ENCODE assay signal across 16 cellular contexts in genomic region chr11:13016415-13016814, GRCh38. TPM values are rescaled to one million over a fixed set of nuclear protein-coding genes. Genes with fewer than 3 reads are reported as not detected.
DNase-seq lines count a peak whose midpoint lies in the region; ATAC-seq, FAIRE-seq and TF ChIP-seq lines count a peak whose summit lies in the region.
"Had no signal": no experiment of that assay in that cellular context is flagged by ENCODE, and none has a peak within 500 bp of the region (broad histone marks: within the 10 kb centered on the region; RNA-seq: fewer than 3 reads in every experiment).

No MANE protein-coding gene starts in this region.

- H3K9me3 Mint-ChIP-seq in Calu3 (ENCODE audit: low read depth, unreplicated experiment) (no peaks in the 10 kb centered on the region), osteocyte (ENCODE audit: unreplicated experiment) (no peaks in the 10 kb centered on the region)
- H3K9me3 Mint-ChIP-seq in activated naive CD4-positive, alpha-beta T cell treated with anti-CD3 and anti-CD28 coated beads, Interleukin-2, amount 50 U/mL, for 72 hours: no peaks in the 10 kb centered on the region
- H3K9me3 Mint-ChIP-seq: activated naive CD8-positive, alpha-beta T cell treated with anti-CD3 and anti-CD28 coated beads for 36 hours; CD8-positive, alpha-beta T cell had no signal

- no peak for TF ChIP-seq POLR2A in H54 (IDR thresholded peaks at IDR 0.05; ENCODE audit: low read depth, low read length)

- no peak overlapping the region for H3K4me3 Mint-ChIP-seq in Calu3 (ENCODE audit: low read depth, unreplicated experiment)
- H3K4me3 Mint-ChIP-seq in osteocyte (ENCODE audit: unreplicated experiment): no peak overlapping the region
- H3K4me3 Mint-ChIP-seq: activated CD8-positive, alpha-beta memory T cell treated with anti-CD3 and anti-CD28 coated beads, Interleukin-2, amount 10 ng/mL, durations not matched to agents 7 days and 5 days; activated naive CD8-positive, alpha-beta T cell treated with anti-CD3 and anti-CD28 coated beads for 36 hours; CD8-positive, alpha-beta T cell; memory B cell had no signal

- no peaks in the 10 kb centered on the region for H3K9me3 ChIP-seq in MG63
- H3K9me3 ChIP-seq: SJSA1 had no signal

- peak; percentile 38 for DNase-seq in Calu3
- no peak for DNase-seq in H54 (ENCODE audit: insufficient read length, low spot score)
- DNase-seq in NCI-H774 (lab: John Stamatoyannopoulos, UW): peak; percentile 27
- peak; percentile 63 for DNase-seq in epithelial cell of esophagus (ENCODE audit: low read depth)
- DNase-seq in osteocyte (ENCODE audit: extremely low spot score, unreplicated experiment): no peak
- DNase-seq in activated naive CD4-positive, alpha-beta T cell treated with anti-CD3 and anti-CD28 coated beads, Interleukin-2, amount 50 U/mL, for 72 hours (ENCODE audit: low spot score in 2 of 2): no peak
- no peak for DNase-seq in NOMO-1 treated with DMSO at 0.1 percent for 48 hours (lab: John Stamatoyannopoulos, UW; ENCODE audit: unreplicated experiment)
- no peak for DNase-seq in MG63
- DNase-seq: activated CD8-positive, alpha-beta memory T cell treated with anti-CD3 and anti-CD28 coated beads, Interleukin-2, amount 10 ng/mL, durations not matched to agents 7 days and 5 days; activated naive CD8-positive, alpha-beta T cell treated with anti-CD3 and anti-CD28 coated beads for 36 hours; CD8-positive, alpha-beta T cell; KG1; WERI-Rb-1 had no signal

- no peak for TF ChIP-seq CTCF in Calu3 (IDR thresholded peaks at IDR 0.05; ENCODE audit: unreplicated experiment)
- TF ChIP-seq CTCF in epithelial cell of esophagus (IDR thresholded peaks at IDR 0.05; ENCODE audit: insufficient read depth, low read depth, low read length, missing control alignments): peak; percentile 33
- no peak for TF ChIP-seq CTCF in osteocyte (IDR thresholded peaks at IDR 0.05)

- intact Hi-C loops in Calu3 (cut with micrococcal nuclease; ENCODE audit: unreplicated experiment): loop anchor here (1.0 to 10.0 kb wide), 2 partner anchors 137 to 168 kb away; no protein-coding TSS in a partner anchor

- no TSS peak for BruUV-seq in Calu3 (replicated peaks; lab: Mats Ljungman, UMichigan)

- peaks cover 16% of the 10 kb centered on the region for H3K36me3 Mint-ChIP-seq in Calu3 (ENCODE audit: insufficient read depth, unreplicated experiment)
- no peaks in the 10 kb centered on the region for H3K36me3 Mint-ChIP-seq in osteocyte (ENCODE audit: unreplicated experiment)
- H3K36me3 Mint-ChIP-seq in activated naive CD4-positive, alpha-beta T cell treated with anti-CD3 and anti-CD28 coated beads, Interleukin-2, amount 50 U/mL, for 72 hours: no peaks in the 10 kb centered on the region
- H3K36me3 Mint-ChIP-seq: activated CD8-positive, alpha-beta memory T cell treated with anti-CD3 and anti-CD28 coated beads, Interleukin-2, amount 10 ng/mL, durations not matched to agents 7 days and 5 days; activated naive CD8-positive, alpha-beta T cell treated with anti-CD3 and anti-CD28 coated beads for 36 hours; CD8-positive, alpha-beta T cell; memory B cell had no signal

- H3K4me1 Mint-ChIP-seq in Calu3 (ENCODE audit: low read depth, unreplicated experiment): peaks cover 50% of the 10 kb centered on the region
- H3K4me1 Mint-ChIP-seq in osteocyte (ENCODE audit: unreplicated experiment): no peaks in the 10 kb centered on the region
- H3K4me1 Mint-ChIP-seq: activated CD8-positive, alpha-beta memory T cell treated with anti-CD3 and anti-CD28 coated beads, Interleukin-2, amount 10 ng/mL, durations not matched to agents 7 days and 5 days; activated naive CD8-positive, alpha-beta T cell treated with anti-CD3 and anti-CD28 coated beads for 36 hours; memory B cell had no signal

- H3K36me3 ChIP-seq in MG63: no peaks in the 10 kb centered on the region
- H3K36me3 ChIP-seq: SJSA1, WERI-Rb-1 had no signal

- no peaks in the 10 kb centered on the region for H3K27me3 Mint-ChIP-seq in Calu3 (ENCODE audit: unreplicated experiment)
- H3K27me3 Mint-ChIP-seq in osteocyte (ENCODE audit: unreplicated experiment): peaks cover 90% of the 10 kb centered on the region

- peaks cover 50% of the 10 kb centered on the region for H3K27me3 ChIP-seq in MG63

- peak; percentile 36 for FAIRE-seq in H54 (lab: Jason Lieb, UNC)

- no peak overlapping the region for H3K27ac Mint-ChIP-seq in Calu3 (ENCODE audit: unreplicated experiment)
- H3K27ac Mint-ChIP-seq in osteocyte (ENCODE audit: unreplicated experiment): no peak overlapping the region
- no peak overlapping the region for H3K27ac Mint-ChIP-seq in activated naive CD4-positive, alpha-beta T cell treated with anti-CD3 and anti-CD28 coated beads, Interleukin-2, amount 50 U/mL, for 72 hours
- H3K27ac Mint-ChIP-seq: activated CD8-positive, alpha-beta memory T cell treated with anti-CD3 and anti-CD28 coated beads, Interleukin-2, amount 10 ng/mL, durations not matched to agents 7 days and 5 days; activated naive CD8-positive, alpha-beta T cell treated with anti-CD3 and anti-CD28 coated beads for 36 hours; CD8-positive, alpha-beta T cell; memory B cell had no signal

- CTCF ChIA-PET in Calu3 (lab: Charles Lee): no interaction called here

- no peak overlapping the region for H3K4me3 ChIP-seq in epithelial cell of esophagus (ENCODE audit: low read length)
- no peak overlapping the region for H3K4me3 ChIP-seq in MG63
- H3K4me3 ChIP-seq: SJSA1 had no signal

- no peak for ATAC-seq in activated naive CD4-positive, alpha-beta T cell treated with anti-CD3 and anti-CD28 coated beads, Interleukin-2, amount 50 U/mL, for 72 hours
- ATAC-seq: activated CD8-positive, alpha-beta memory T cell treated with anti-CD3 and anti-CD28 coated beads, Interleukin-2, amount 10 ng/mL, durations not matched to agents 7 days and 5 days; CD8-positive, alpha-beta T cell had no signal

RNA-seq across cellular contexts. Expression of gene RASSF10, which starts 7.3 kb away (rescaled TPM):
- 8.7 and 10.0 TPM in 2 replicates for total RNA-seq in Calu3 (2022)
- total RNA-seq in osteocyte: not detected in 2 replicates
- not detected for total RNA-seq in activated naive CD4-positive, alpha-beta T cell treated with anti-CD3 and anti-CD28 coated beads, Interleukin-2, amount 50 U/mL, for 72 hours
- not detected in 2 replicates for total RNA-seq in MG63 (2014; rRNA removed; shearing (Covaris generic); ENCODE audit: low replicate concordance)
- total RNA-seq: activated CD8-positive, alpha-beta memory T cell treated with anti-CD3 and anti-CD28 coated beads, Interleukin-2, amount 10 ng/mL, durations not matched to agents 7 days and 5 days; activated naive CD8-positive, alpha-beta T cell treated with anti-CD3 and anti-CD28 coated beads for 36 hours; CD8-positive, alpha-beta T cell; NCI-H460; SJSA1 had no signal

Comparison
In these comparisons a context has a peak if more than half of its experiments do, and no peak if none do; other contexts are left out.
1. DNase-seq: peak in Calu3 (single experiment), NCI-H774 (single experiment) and epithelial cell of esophagus (single experiment); none in H54 (single experiment), osteocyte (single experiment), activated naive CD4-positive, alpha-beta T cell treated with anti-CD3 and anti-CD28 coated beads, Interleukin-2, amount 50 U/mL, for 72 hours (0 of 2), NOMO-1 treated with DMSO at 0.1 percent for 48 hours (single experiment) and MG63 (single experiment).